ENCODE assay signal across 33 cellular contexts in genomic region chr16:8921626-8921984, GRCh38. TPM values are rescaled to one million over a fixed set of nuclear protein-coding genes. Genes with fewer than 3 reads are reported as not detected.
DNase-seq lines count a peak whose midpoint lies in the region; ATAC-seq, FAIRE-seq and TF ChIP-seq lines count a peak whose summit lies in the region.
"Had no signal": no experiment of that assay in that cellular context is flagged by ENCODE, and none has a peak within 500 bp of the region (broad histone marks: within the 10 kb centered on the region; RNA-seq: fewer than 3 reads in every experiment).

No MANE protein-coding gene starts in this region.

- TF ChIP-seq CTCF in progenitor cell of endocrine pancreas (IDR thresholded peaks at IDR 0.05; ENCODE audit: unreplicated experiment) (no peak), D721Med (IDR thresholded peaks at IDR 0.05; ENCODE audit: insufficient read depth, missing control alignments) (no peak)

- H3K4me1 Mint-ChIP-seq in activated naive CD4-positive, alpha-beta T cell treated with anti-CD3 and anti-CD28 coated beads, Interleukin-2, amount 10 ng/mL, durations not matched to agents 7 days and 5 days: peaks cover 83% of the 10 kb centered on the region
- H3K4me1 Mint-ChIP-seq in activated T-helper 17 cell treated with anti-CD3 and anti-CD28 coated beads, Interleukin-2, amount 50 U/mL, for 72 hours: peaks cover 45% of the 10 kb centered on the region
- H3K4me1 Mint-ChIP-seq in progenitor cell of endocrine pancreas (ENCODE audit: low read depth): peaks cover 7% of the 10 kb centered on the region
- H3K4me1 Mint-ChIP-seq: endodermal cell had no signal

- no peaks in the 10 kb centered on the region for H3K27me3 Mint-ChIP-seq in activated naive CD4-positive, alpha-beta T cell treated with anti-CD3 and anti-CD28 coated beads, Interleukin-2, amount 10 ng/mL, durations not matched to agents 7 days and 5 days
- no peaks in the 10 kb centered on the region for H3K27me3 Mint-ChIP-seq in activated T-helper 17 cell treated with anti-CD3 and anti-CD28 coated beads, Interleukin-2, amount 50 U/mL, for 72 hours
- H3K27me3 Mint-ChIP-seq in progenitor cell of endocrine pancreas: no peaks in the 10 kb centered on the region
- H3K27me3 Mint-ChIP-seq: B cell; central memory CD8-positive, alpha-beta T cell; memory B cell had no signal

- H3K9me3 Mint-ChIP-seq in activated naive CD4-positive, alpha-beta T cell treated with anti-CD3 and anti-CD28 coated beads, Interleukin-2, amount 50 U/mL, for 72 hours: no peaks in the 10 kb centered on the region
- no peaks in the 10 kb centered on the region for H3K9me3 Mint-ChIP-seq in activated naive CD4-positive, alpha-beta T cell treated with anti-CD3 and anti-CD28 coated beads, Interleukin-2, amount 10 ng/mL, durations not matched to agents 7 days and 5 days
- no peaks in the 10 kb centered on the region for H3K9me3 Mint-ChIP-seq in activated T-helper 17 cell treated with anti-CD3 and anti-CD28 coated beads, Interleukin-2, amount 50 U/mL, for 72 hours
- no peaks in the 10 kb centered on the region for H3K9me3 Mint-ChIP-seq in progenitor cell of endocrine pancreas (ENCODE audit: low read depth)
- H3K9me3 Mint-ChIP-seq: central memory CD8-positive, alpha-beta T cell; endodermal cell; memory B cell had no signal

- CTCF ChIA-PET in activated naive CD4-positive, alpha-beta T cell treated with anti-CD3 and anti-CD28 coated beads, Interleukin-2, amount 10 ng/mL, durations not matched to agents 7 days and 5 days (lab: Charles Lee): interaction anchor here (3.2 kb wide), 1 partner anchor 88 kb away, joined by 8 read pairs; no protein-coding TSS in a partner anchor

- H3K4me3 Mint-ChIP-seq in activated naive CD4-positive, alpha-beta T cell treated with anti-CD3 and anti-CD28 coated beads, Interleukin-2, amount 10 ng/mL, durations not matched to agents 7 days and 5 days: no peak overlapping the region
- H3K4me3 Mint-ChIP-seq in activated T-helper 17 cell treated with anti-CD3 and anti-CD28 coated beads, Interleukin-2, amount 50 U/mL, for 72 hours: peak overlapping the region; percentile 63
- H3K4me3 Mint-ChIP-seq in progenitor cell of endocrine pancreas (ENCODE audit: low read depth): no peak overlapping the region
- H3K4me3 Mint-ChIP-seq: B cell; central memory CD8-positive, alpha-beta T cell; endodermal cell; memory B cell had no signal

- peak overlapping the region; percentile 88 for H3K27ac ChIP-seq in KOPT-K1 (ENCODE audit: low read depth, low read length, poor library complexity, severe bottlenecking)
- H3K27ac ChIP-seq: HL-60, parathyroid adenoma, right atrium auricular region, SK-N-MC had no signal

- H3K9me3 ChIP-seq in KOPT-K1 (ENCODE audit: insufficient read depth, low read length, poor library complexity, severe bottlenecking): no peaks in the 10 kb centered on the region
- H3K9me3 ChIP-seq: HAP-1, right atrium auricular region had no signal

- no peak for DNase-seq in activated naive CD4-positive, alpha-beta T cell treated with anti-CD3 and anti-CD28 coated beads, Interleukin-2, amount 50 U/mL, for 72 hours (ENCODE audit: low spot score in 2 of 2)
- DNase-seq in activated naive CD4-positive, alpha-beta T cell treated with anti-CD3 and anti-CD28 coated beads, Interleukin-2, amount 10 ng/mL, durations not matched to agents 7 days and 5 days: no peak
- DNase-seq in progenitor cell of endocrine pancreas (ENCODE audit: low spot score, unreplicated experiment): no peak
- DNase-seq in D721Med (ENCODE audit: insufficient read length, low spot score): no peak
- no peak for DNase-seq in KBM-7
- DNase-seq: ACHN; activated CD4-positive, CD25-positive, alpha-beta regulatory T cell treated with anti-CD3 and anti-CD28 coated beads, Interleukin-2, amount 50 U/mL, for 72 hours; dermis blood vessel endothelial cell; endodermal cell; Kasumi-1; NCI-H1417 treated with DMSO at 0.1 percent for 48 hours; NCI-H2081; NCI-H526; NK-92 treated with Interleukin-12 subunit alpha and Interleukin-12 subunit beta, amount 100 ng/mL, for 24 hours; stimulated activated CD4-positive, alpha-beta T cell treated with anti-CD3 and anti-CD28 coated beads, Interleukin-1b, Interleukin-23, amount 100 ng/mL, for 48 hours; substantia nigra; trophoblast cell had no signal

- peaks cover 8 to 25% of the 10 kb centered on the region in 2 donors for H3K36me3 Mint-ChIP-seq in activated naive CD4-positive, alpha-beta T cell treated with anti-CD3 and anti-CD28 coated beads, Interleukin-2, amount 50 U/mL, for 72 hours
- H3K36me3 Mint-ChIP-seq in activated naive CD4-positive, alpha-beta T cell treated with anti-CD3 and anti-CD28 coated beads, Interleukin-2, amount 10 ng/mL, durations not matched to agents 7 days and 5 days: peaks cover 74% of the 10 kb centered on the region
- H3K36me3 Mint-ChIP-seq in activated T-helper 17 cell treated with anti-CD3 and anti-CD28 coated beads, Interleukin-2, amount 50 U/mL, for 72 hours (ENCODE audit: low read depth): peaks cover 100% of the 10 kb centered on the region
- peaks cover 40% of the 10 kb centered on the region for H3K36me3 Mint-ChIP-seq in progenitor cell of endocrine pancreas (ENCODE audit: insufficient read depth)

- FAIRE-seq in D721Med (lab: Jason Lieb, UNC): no peak
- FAIRE-seq: GM12891, islet of Langerhans had no signal

- H3K27ac Mint-ChIP-seq in activated naive CD4-positive, alpha-beta T cell treated with anti-CD3 and anti-CD28 coated beads, Interleukin-2, amount 50 U/mL, for 72 hours: peak overlapping the region; percentile 70 to 75
- no peak overlapping the region for H3K27ac Mint-ChIP-seq in activated naive CD4-positive, alpha-beta T cell treated with anti-CD3 and anti-CD28 coated beads, Interleukin-2, amount 10 ng/mL, durations not matched to agents 7 days and 5 days
- H3K27ac Mint-ChIP-seq in activated T-helper 17 cell treated with anti-CD3 and anti-CD28 coated beads, Interleukin-2, amount 50 U/mL, for 72 hours: peak overlapping the region; percentile 76
- H3K27ac Mint-ChIP-seq in progenitor cell of endocrine pancreas: peak overlapping the region; percentile 37
- H3K27ac Mint-ChIP-seq: memory B cell had no signal

- in situ Hi-C loops in KBM-7 (cut with MboI; ENCODE audit: low pct_unique_long_range_greater_than_20kb, low sequenced_read_pairs): no loop called here

- peaks cover 88% of the 10 kb centered on the region for H3K36me3 ChIP-seq in KOPT-K1 (ENCODE audit: insufficient read depth, low read length)

- peak in 1 of 2 donors; percentile 52 for ATAC-seq in activated naive CD4-positive, alpha-beta T cell treated with anti-CD3 and anti-CD28 coated beads, Interleukin-2, amount 50 U/mL, for 72 hours
- ATAC-seq in activated T-helper 17 cell treated with anti-CD3 and anti-CD28 coated beads, Interleukin-2, amount 50 U/mL, for 72 hours (replicated peaks): peak; percentile 42
- no peak for ATAC-seq in GM21367 (IDR thresholded peaks at IDR 0.05; ENCODE audit: unreplicated experiment)
- ATAC-seq: left lobe of liver had no signal

RNA-seq across cellular contexts. Expression of gene LITAFD, which starts 39.5 kb away (rescaled TPM):
- total RNA-seq in activated naive CD4-positive, alpha-beta T cell treated with anti-CD3 and anti-CD28 coated beads, Interleukin-2, amount 50 U/mL, for 72 hours: not detected
- total RNA-seq in activated T-helper 17 cell treated with anti-CD3 and anti-CD28 coated beads, Interleukin-2, amount 50 U/mL, for 72 hours: not detected
- total RNA-seq in progenitor cell of endocrine pancreas: not detected in 2 replicates
- total RNA-seq: B cell; dermis blood vessel endothelial cell; endodermal cell; left lobe of liver; right atrium auricular region; smooth muscle cell; T-helper 1 cell treated with Interleukin-12 subunit alpha and Interleukin-12 subunit beta and Interleukin-4 antibody, amounts not matched to agents 30 ng/mL and 1 ng/mL, for 36 hours had no signal

RNA-seq across cellular contexts. Expression of gene USP7, which starts 42.1 kb away (rescaled TPM):
- total RNA-seq in activated naive CD4-positive, alpha-beta T cell treated with anti-CD3 and anti-CD28 coated beads, Interleukin-2, amount 50 U/mL, for 72 hours: 100 to 1,000 TPM; 154 to 171 TPM
- total RNA-seq in activated T-helper 17 cell treated with anti-CD3 and anti-CD28 coated beads, Interleukin-2, amount 50 U/mL, for 72 hours: 100 to 1,000 TPM; 157 to 181 TPM
- 159 and 171 TPM in 2 replicates for total RNA-seq in progenitor cell of endocrine pancreas

RNA-seq across cellular contexts. Expression of gene CARHSP1, which starts 52.8 kb away (rescaled TPM):
- total RNA-seq in activated naive CD4-positive, alpha-beta T cell treated with anti-CD3 and anti-CD28 coated beads, Interleukin-2, amount 50 U/mL, for 72 hours: 100 to 1,000 TPM in 1 of 2 donors, 10 to 100 TPM in 1; 88.1 to 106 TPM
- 100 to 1,000 TPM in 1 of 2 donors, 10 to 100 TPM in 1; 98.6 to 115 TPM for total RNA-seq in activated T-helper 17 cell treated with anti-CD3 and anti-CD28 coated beads, Interleukin-2, amount 50 U/mL, for 72 hours
- 117 and 122 TPM in 2 replicates for total RNA-seq in progenitor cell of endocrine pancreas
